In genomic region chr10:5284311-5285057, GRCh38 we compare ENCODE assay signal across 8 cellular contexts.
DNase-seq lines count a peak whose midpoint lies in the region; ATAC-seq and TF ChIP-seq lines count a peak whose summit lies in the region.

No MANE protein-coding gene starts in this region.

- no peak overlapping the region for H3K18ac ChIP-seq in neuronal stem cell (ENCODE audit: low read length)

- TF ChIP-seq CTCF in HEK293 (tag by site-specific recombination; IDR thresholded peaks at IDR 0.05) (no peak), fibroblast of villous mesenchyme (IDR thresholded peaks at IDR 0.05; ENCODE audit: insufficient read depth, low read depth, low read length) (no peak), coronary artery (IDR thresholded peaks at IDR 0.05) (no peak), tibial nerve (IDR thresholded peaks at IDR 0.05) (no peak)

- peak; percentile 60 for DNase-seq in GM04504 (ENCODE audit: low read depth)
- peak; percentile 84 to 85 for DNase-seq in SHP77 (lab: John Stamatoyannopoulos, UW)
- peak; percentile 68 for DNase-seq in fibroblast of villous mesenchyme (ENCODE audit: low read depth)
- DNase-seq in neuronal stem cell (ENCODE audit: low spot score) = no peak
- DNase-seq in coronary artery (ENCODE audit: low spot score) = no peak
- DNase-seq in tibial nerve (ENCODE audit: low spot score in 2 of 2) = no peak

- no peak overlapping the region for H4K91ac ChIP-seq in neuronal stem cell (ENCODE audit: low read depth, low read length, poor library complexity)

- no peak overlapping the region for H2AK5ac ChIP-seq in neuronal stem cell (ENCODE audit: low read depth, low read length)

- H2AFZ ChIP-seq in neuronal stem cell (ENCODE audit: low read length) = no peak overlapping the region

- no peak overlapping the region for H3K14ac ChIP-seq in neuronal stem cell (ENCODE audit: low read length)

- no peaks in the 10 kb centered on the region for H3K36me3 ChIP-seq in HEK293 (ENCODE audit: control insufficient read depth in 2 of 2, insufficient read depth in 1 of 2, low read length in 2 of 2)
- H3K36me3 ChIP-seq in neuronal stem cell (replicated peaks in 1 of 2; ENCODE audit: control insufficient read depth in 2 of 2, insufficient read depth in 2 of 2, low read length in 2 of 2) = no peaks in the 10 kb centered on the region
- no peaks in the 10 kb centered on the region for H3K36me3 ChIP-seq in tibial nerve

- H3K4me1 ChIP-seq in HEK293 (ENCODE audit: control insufficient read depth, insufficient read depth, low read length) (no peaks in the 10 kb centered on the region), neuronal stem cell (ENCODE audit: control insufficient read depth in 2 of 2, insufficient read depth in 1 of 2, low read depth in 1 of 2, low read length in 2 of 2) (no peaks in the 10 kb centered on the region), tibial nerve (peaks cover 0 to 8% (median 0%) of the 10 kb centered on the region in 4 donors)

- H3K23ac ChIP-seq in neuronal stem cell (ENCODE audit: low read depth, low read length, poor library complexity) = no peak overlapping the region

- TF ChIP-seq POLR2A in tibial nerve (IDR thresholded peaks at IDR 0.05) = no peak

- CTCF ChIA-PET in HEK293 (lab: Yijun Ruan, JAX) = interaction anchor here (0.5 to 4.2 kb wide), 14 partner anchors 10 to 914 kb away, joined by 3 to 48 read pairs (median 4); no protein-coding TSS in a partner anchor

- no peak overlapping the region for H4K8ac ChIP-seq in neuronal stem cell (ENCODE audit: low read depth, low read length)

- no peak overlapping the region for H2BK15ac ChIP-seq in neuronal stem cell (ENCODE audit: low read length)

- TF ChIP-seq EP300 in tibial nerve (IDR thresholded peaks at IDR 0.05) = peak in 1 of 2 donors; percentile 37

- H3K9ac ChIP-seq in neuronal stem cell (ENCODE audit: low read depth, low read length, poor library complexity) = no peak overlapping the region

- WGBS in neuronal stem cell (ENCODE audit: extremely low coverage in 2 of 2, insufficient read length in 2 of 2, insufficient replicate concordance in 1 of 2), 2 donors = no CpG with 5 or more reads among the region's 9 CpGs
- WGBS in tibial nerve, 2 donors = 53 to 54% methylated on average over 9 of the region's 9 CpGs

- no peak overlapping the region for H3K4me3 ChIP-seq in HEK293 (ENCODE audit: low read depth, low read length)
- H3K4me3 ChIP-seq in fibroblast of villous mesenchyme (ENCODE audit: low read depth, low read length) = no peak overlapping the region
- H3K4me3 ChIP-seq in neuronal stem cell (ENCODE audit: low read length in 2 of 2) = no peak overlapping the region
- H3K4me3 ChIP-seq in coronary artery = no peak overlapping the region
- H3K4me3 ChIP-seq in tibial nerve = no peak overlapping the region

- H3K27ac ChIP-seq in HEK293 (ENCODE audit: extremely low read depth, low read depth, low read length) (no peak overlapping the region), neuronal stem cell (replicated peaks; ENCODE audit: low read length) (no peak overlapping the region), coronary artery (no peak overlapping the region), tibial nerve (no peak overlapping the region)

- no peaks in the 10 kb centered on the region for H3K9me3 ChIP-seq in HEK293 (ENCODE audit: control insufficient read depth, insufficient read depth, low read depth, low read length)
- H3K9me3 ChIP-seq in neuronal stem cell (replicated peaks in 1 of 2; ENCODE audit: control insufficient read depth in 2 of 2, insufficient read depth in 1 of 2, low read depth in 1 of 2, low read length in 2 of 2) = no peaks in the 10 kb centered on the region
- no peaks in the 10 kb centered on the region for H3K9me3 ChIP-seq in tibial nerve

- no peak overlapping the region for H2BK12ac ChIP-seq in neuronal stem cell (ENCODE audit: low read length)

- H3K79me1 ChIP-seq in neuronal stem cell (ENCODE audit: low read depth, low read length) = no peaks in the 10 kb centered on the region

- POLR2A ChIA-PET in HEK293 (lab: Yijun Ruan, JAX) = no interaction called here

- H2BK5ac ChIP-seq in neuronal stem cell (ENCODE audit: low read length) = no peak overlapping the region

- ATAC-seq in GM21528 (IDR thresholded peaks at IDR 0.05; ENCODE audit: low FRiP score, unreplicated experiment) = no peak

- no peaks in the 10 kb centered on the region for H3K27me3 ChIP-seq in neuronal stem cell (ENCODE audit: control insufficient read depth in 3 of 3, insufficient read depth in 3 of 3, low read depth in 1 of 3, low read length in 3 of 3)
- no peaks in the 10 kb centered on the region for H3K27me3 ChIP-seq in tibial nerve

- no peak overlapping the region for H2BK120ac ChIP-seq in neuronal stem cell (ENCODE audit: low read depth, low read length)

- H3K4ac ChIP-seq in neuronal stem cell (ENCODE audit: low read length) = no peak overlapping the region

- H3K4me2 ChIP-seq in neuronal stem cell (ENCODE audit: insufficient read depth, low read length, poor library complexity, severe bottlenecking) = no peak overlapping the region

TF ChIP-seq in HEK293, 187 proteins besides CTCF, POLR2A, EP300 and RAD21:
- TF ChIP-seq YY1 (tag by site-specific recombination; IDR thresholded peaks at IDR 0.05) (no peak), ZBTB48 (tag by site-specific recombination; IDR thresholded peaks at IDR 0.05) (no peak), ZBTB17 (tag by site-specific recombination; IDR thresholded peaks at IDR 0.05) (peak; percentile 45)

Comparison
In these comparisons a context has a peak if more than half of its experiments do, and no peak if none do; other contexts are left out.
1. DNase-seq: peak in GM04504 (single experiment), SHP77 (2 of 2) and fibroblast of villous mesenchyme (single experiment); none in neuronal stem cell (single experiment), coronary artery (single experiment) and tibial nerve (0 of 2).